Comparison of ENCODE assay signal across 8 cellular contexts in the genomic region with DNA sequence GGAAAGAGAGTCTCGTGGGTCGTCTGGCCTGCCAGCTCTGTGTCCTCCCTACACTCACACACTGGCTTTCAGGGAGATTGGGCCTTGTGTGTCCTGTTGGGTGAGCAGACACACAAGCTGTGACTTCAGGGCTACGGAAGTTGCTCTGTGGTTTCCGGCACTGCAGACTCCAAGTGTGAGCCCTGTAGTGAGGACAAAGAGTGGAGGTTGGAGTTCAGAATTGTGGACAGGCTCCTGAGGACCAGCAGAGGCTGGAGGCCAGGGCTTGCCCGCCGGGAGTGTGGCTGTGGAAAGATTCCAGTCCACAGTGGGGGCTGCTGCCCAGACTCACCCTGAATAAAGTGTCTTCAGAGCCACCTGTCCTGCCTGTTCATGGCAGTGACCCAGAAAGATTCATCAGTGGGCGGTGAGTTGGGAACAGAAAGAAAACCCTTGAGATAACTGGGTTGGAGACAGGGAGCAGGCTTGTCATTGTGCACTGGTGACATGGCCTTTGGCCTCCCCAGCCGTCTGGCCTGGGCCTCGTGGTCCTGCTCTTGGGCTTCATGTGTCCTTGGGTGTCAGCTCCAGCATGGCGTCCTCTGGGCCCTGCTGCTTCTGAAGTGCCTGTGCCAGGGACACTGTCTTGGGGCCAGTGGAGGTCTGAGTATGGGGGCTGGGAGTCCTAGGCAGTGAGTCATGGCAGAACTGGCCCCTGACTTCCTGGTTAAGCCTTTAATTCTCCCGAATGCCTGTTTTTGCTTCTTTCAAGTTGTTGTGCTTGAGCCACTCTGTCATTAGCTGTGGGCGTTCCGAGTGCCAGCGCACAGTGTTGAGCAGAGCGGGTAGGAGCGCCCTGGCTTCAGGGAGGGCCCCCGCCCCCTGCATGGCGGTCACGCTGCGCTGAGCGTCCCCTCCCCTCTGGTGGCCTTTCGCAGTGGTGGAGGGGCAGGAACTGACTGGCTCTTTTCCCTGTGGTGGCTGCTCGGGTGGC. TPM values are rescaled to one million over a fixed set of nuclear protein-coding genes. Genes with fewer than 3 reads are reported as not detected.
A peak's percentile ranks its signal among the peaks of the same experiment; 100 is the strongest.
DNase-seq lines count a peak whose midpoint lies in the region; ATAC-seq and TF ChIP-seq lines count a peak whose summit lies in the region.

No MANE protein-coding gene starts in this region.

- H3K36me3 ChIP-seq in DND-41 (ENCODE audit: insufficient read depth, low read length) (peaks cover 30% of the 10 kb centered on the region), lung (ENCODE audit: control insufficient read depth in 2 of 2, insufficient read depth in 2 of 2, low read length in 2 of 2) (peaks cover 0 to under 1% of the 10 kb centered on the region in 2 donors)

- H3K79me2 ChIP-seq in DND-41 (ENCODE audit: insufficient read depth, low read length): peaks cover 69% of the 10 kb centered on the region

- peak overlapping the region; percentile 78 for H3K4me3 Mint-ChIP-seq in stimulated activated memory B cell treated with anti-CD40 and anti-IgM and Interleukin-4, amounts not matched to agents 10 μg/mL and 1 μg/mL and 100 μg/mL, for 72 hours

- H3K9me3 ChIP-seq in DND-41 (ENCODE audit: insufficient read depth, low read length, severe bottlenecking) (no peaks in the 10 kb centered on the region), lung (ENCODE audit: control insufficient read depth in 2 of 2, insufficient read depth in 1 of 2, low read length in 1 of 2) (no peaks in the 10 kb centered on the region)

- DNase-seq in DND-41 (peak; percentile 87), HPDE6-E6E7 (ENCODE audit: extremely low spot score) (peak; percentile 66), cerebellar cortex (ENCODE audit: low spot score) (peak; percentile 30), lung (ENCODE audit: low spot score) (no peak), LoVo (ENCODE audit: low spot score) (no peak), pons (ENCODE audit: low spot score) (no peak)
- peak; percentile 60 for DNase-seq in activated CD4-positive, CD25-positive, alpha-beta regulatory T cell treated with anti-CD3 and anti-CD28 coated beads, Interleukin-2, amount 50 U/mL, for 72 hours

- H3K4me3 ChIP-seq in DND-41 (ENCODE audit: low read depth in 1 of 2, low read length in 2 of 2): peak overlapping the region; percentile 23 to 66
- no peak overlapping the region for H3K4me3 ChIP-seq in lung

- H3K27me3 ChIP-seq in DND-41 (ENCODE audit: insufficient read depth, low read length, poor library complexity) (no peaks in the 10 kb centered on the region), lung (ENCODE audit: control insufficient read depth, insufficient read depth) (no peaks in the 10 kb centered on the region)

- H2AFZ ChIP-seq in DND-41 (ENCODE audit: low read depth, low read length): peak overlapping the region; percentile 34

- H3K4me1 ChIP-seq in DND-41 (ENCODE audit: insufficient read depth, low read length) (peaks cover 69% of the 10 kb centered on the region), lung (ENCODE audit: control insufficient read depth in 2 of 2, insufficient read depth in 2 of 2, low read length in 2 of 2) (peaks cover 0 to 11% of the 10 kb centered on the region in 2 donors)

- peaks cover 53% of the 10 kb centered on the region for H3K4me1 Mint-ChIP-seq in stimulated activated memory B cell treated with anti-CD40 and anti-IgM and Interleukin-4, amounts not matched to agents 10 μg/mL and 1 μg/mL and 100 μg/mL, for 72 hours

- H3K36me3 Mint-ChIP-seq in stimulated activated memory B cell treated with anti-CD40 and anti-IgM and Interleukin-4, amounts not matched to agents 10 μg/mL and 1 μg/mL and 100 μg/mL, for 72 hours: peaks cover 13% of the 10 kb centered on the region

- ATAC-seq in DND-41 (ENCODE audit: insufficient read depth, low read depth) (peak; percentile 65), lung (ENCODE audit: insufficient read depth, low FRiP score) (peak; percentile 60)
- peak; percentile 73 for ATAC-seq in stimulated activated memory B cell treated with anti-CD40 and anti-IgM and Interleukin-4, amounts not matched to agents 10 μg/mL and 1 μg/mL and 100 μg/mL, for 72 hours

- peak overlapping the region; percentile 87 for H3K27ac Mint-ChIP-seq in stimulated activated memory B cell treated with anti-CD40 and anti-IgM and Interleukin-4, amounts not matched to agents 10 μg/mL and 1 μg/mL and 100 μg/mL, for 72 hours

- TF ChIP-seq CTCF in DND-41 (IDR thresholded peaks at IDR 0.05; ENCODE audit: borderline replicate concordance, extremely low read depth, low read length, poor library complexity, severe bottlenecking) (peak; percentile 25), lung (IDR thresholded peaks at IDR 0.05; ENCODE audit: control extremely low read depth, extremely low read depth) (no peak)

- H3K9ac ChIP-seq in DND-41 (ENCODE audit: low read depth, low read length): peak overlapping the region; percentile 82

- H3K27me3 Mint-ChIP-seq in stimulated activated memory B cell treated with anti-CD40 and anti-IgM and Interleukin-4, amounts not matched to agents 10 μg/mL and 1 μg/mL and 100 μg/mL, for 72 hours: no peaks in the 10 kb centered on the region

- H4K20me1 ChIP-seq in DND-41 (ENCODE audit: insufficient read depth, low read length): 0 out of 2 replicates have a peak, but pooled peaks cover 2% of the 10 kb centered on the region

- WGBS in lung, 2 donors: 49 to 58% methylated on average over 23 of the region's 23 CpGs

- peak overlapping the region; percentile 85 for H3K4me2 ChIP-seq in DND-41 (ENCODE audit: insufficient read depth, low read length)

- no peaks in the 10 kb centered on the region for H3K9me3 Mint-ChIP-seq in stimulated activated memory B cell treated with anti-CD40 and anti-IgM and Interleukin-4, amounts not matched to agents 10 μg/mL and 1 μg/mL and 100 μg/mL, for 72 hours

- H3K27ac ChIP-seq in DND-41 (ENCODE audit: low read length): peak overlapping the region; percentile 99
- H3K27ac ChIP-seq in lung (ENCODE audit: low read depth in 1 of 2, low read length in 1 of 2): peak overlapping the region in 1 of 2 donors; percentile 77

RNA-seq across cellular contexts. Expression of gene ZNF750, which starts 19.9 kb away (rescaled TPM):
- 1 to 10 TPM; 1.5 to 4.4 TPM for total RNA-seq in lung
- polyA plus RNA-seq in lung: 1 to 10 TPM; 1.3 to 2.2 TPM

Comparison
In these comparisons a context has a peak if more than half of its experiments do, and no peak if none do; other contexts are left out.
1. DNase-seq: peak in DND-41 (single experiment), HPDE6-E6E7 (single experiment), activated CD4-positive, CD25-positive, alpha-beta regulatory T cell treated with anti-CD3 and anti-CD28 coated beads, Interleukin-2, amount 50 U/mL, for 72 hours (single experiment) and cerebellar cortex (single experiment); none in lung (single experiment), LoVo (single experiment) and pons (single experiment).
2. Peak in every context shown above with its lines, with median percentiles within 50 percentile points of each other: ATAC-seq.